ENCODE assay signal across 9 cellular contexts in the genomic region with DNA sequence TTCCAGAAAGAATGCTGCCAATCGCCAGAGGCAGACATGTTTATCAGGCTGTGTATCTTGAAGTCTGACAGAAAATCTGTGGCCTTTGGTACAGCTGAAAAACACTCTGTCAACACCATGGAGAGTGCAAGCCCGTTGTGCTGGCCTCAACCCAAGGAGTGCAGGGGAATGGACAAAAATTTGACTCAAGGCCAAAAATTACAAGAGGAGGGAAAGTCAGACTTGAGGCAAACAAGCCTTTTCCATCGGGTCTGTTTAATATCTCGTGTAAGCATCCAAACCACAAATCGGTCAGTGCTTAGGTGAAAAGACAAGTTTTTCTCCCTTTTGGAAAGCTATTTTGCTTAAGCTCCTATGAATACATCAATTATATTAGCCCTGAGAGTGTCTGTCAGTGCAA.
DNase-seq lines count a peak whose midpoint lies in the region; ATAC-seq and TF ChIP-seq lines count a peak whose summit lies in the region.
"Had no signal": no experiment of that assay in that cellular context is flagged by ENCODE, and none has a peak within 500 bp of the region (broad histone marks: within the 10 kb centered on the region; RNA-seq: fewer than 3 reads in every experiment).

No MANE protein-coding gene starts in this region.

- H3K27ac Mint-ChIP-seq in mesothelial cell of epicardium = peak overlapping the region; percentile 83
- no peak overlapping the region for H3K27ac Mint-ChIP-seq in T-helper 2 cell treated with Interferon-gamma antibody and Interleukin-4, amounts not matched to agents 5 μg/mL and 100 μg/mL, for 36 hours

- H3K27ac ChIP-seq in uterus = peak overlapping the region; percentile 97

- H3K36me3 Mint-ChIP-seq in mesothelial cell of epicardium = no peaks in the 10 kb centered on the region
- peaks cover under 1% of the 10 kb centered on the region for H3K36me3 Mint-ChIP-seq in T-helper 2 cell treated with Interferon-gamma antibody and Interleukin-4, amounts not matched to agents 5 μg/mL and 100 μg/mL, for 36 hours (ENCODE audit: low read depth)

- no peak for ATAC-seq in GM18520 (IDR thresholded peaks at IDR 0.05; ENCODE audit: unreplicated experiment)
- no peak for ATAC-seq in HG02852 (IDR thresholded peaks at IDR 0.05; ENCODE audit: unreplicated experiment)

- H3K27me3 ChIP-seq in uterus = no peaks in the 10 kb centered on the region

- no peak overlapping the region for H3K4me3 ChIP-seq in choroid plexus epithelial cell (ENCODE audit: low read depth, low read length)
- H3K4me3 ChIP-seq in uterus = no peak overlapping the region

- DNase-seq in NCI-H345 (lab: John Stamatoyannopoulos, UW) (peak; percentile 27), NCI-H345 treated with DMSO at 0.1 percent for 48 hours (lab: John Stamatoyannopoulos, UW; ENCODE audit: unreplicated experiment) (no peak), choroid plexus epithelial cell (ENCODE audit: low read depth) (peak; percentile 99), mesothelial cell of epicardium (ENCODE audit: low spot score in 2 of 2, unreplicated experiment in 2 of 2) (peak in 1 of 2 experiments; percentile 72), uterus (peak; percentile 89 to 92)
- DNase-seq in T-helper 2 cell treated with Interferon-gamma antibody and Interleukin-4, amounts not matched to agents 5 μg/mL and 100 μg/mL, for 36 hours (ENCODE audit: low spot score) = no peak
- DNase-seq: mesendoderm had no signal

- TF ChIP-seq CTCF in choroid plexus epithelial cell (conservative IDR thresholded peaks at IDR 0.05; ENCODE audit: low read depth, low read length) (no peak), mesothelial cell of epicardium (IDR thresholded peaks at IDR 0.05; ENCODE audit: unreplicated experiment) (no peak), uterus (IDR thresholded peaks at IDR 0.05) (no peak)

- no peaks in the 10 kb centered on the region for H3K9me3 Mint-ChIP-seq in mesothelial cell of epicardium
- no peaks in the 10 kb centered on the region for H3K9me3 Mint-ChIP-seq in T-helper 2 cell treated with Interferon-gamma antibody and Interleukin-4, amounts not matched to agents 5 μg/mL and 100 μg/mL, for 36 hours

- H3K4me1 Mint-ChIP-seq in mesothelial cell of epicardium = peaks cover 90% of the 10 kb centered on the region
- peaks cover 3% of the 10 kb centered on the region for H3K4me1 Mint-ChIP-seq in T-helper 2 cell treated with Interferon-gamma antibody and Interleukin-4, amounts not matched to agents 5 μg/mL and 100 μg/mL, for 36 hours (ENCODE audit: low read depth)

- peaks cover 4% of the 10 kb centered on the region for H3K27me3 Mint-ChIP-seq in mesothelial cell of epicardium (ENCODE audit: low read depth)
- peaks cover 41% of the 10 kb centered on the region for H3K27me3 Mint-ChIP-seq in T-helper 2 cell treated with Interferon-gamma antibody and Interleukin-4, amounts not matched to agents 5 μg/mL and 100 μg/mL, for 36 hours (ENCODE audit: low read depth)

- no peaks in the 10 kb centered on the region for H3K9me3 ChIP-seq in uterus

- intact Hi-C loops in uterus (cut with DNase I; ENCODE audit: low total_unique reads) = loop anchor here (1.0 kb wide), 1 partner anchor 185 kb away; no protein-coding TSS in a partner anchor

- peaks cover 33 to 57% of the 10 kb centered on the region in 2 donors for H3K4me1 ChIP-seq in uterus

- no peaks in the 10 kb centered on the region for H3K36me3 ChIP-seq in uterus

- TF ChIP-seq POLR2A in uterus (IDR thresholded peaks at IDR 0.05) = no peak

- no peak overlapping the region for H3K4me3 Mint-ChIP-seq in mesothelial cell of epicardium
- no peak overlapping the region for H3K4me3 Mint-ChIP-seq in T-helper 2 cell treated with Interferon-gamma antibody and Interleukin-4, amounts not matched to agents 5 μg/mL and 100 μg/mL, for 36 hours

Comparison
In these comparisons a context has a peak if more than half of its experiments do, and no peak if none do; other contexts are left out.
1. DNase-seq: peak in NCI-H345 (single experiment), choroid plexus epithelial cell (single experiment) and uterus (2 of 2); none in NCI-H345 treated with DMSO at 0.1 percent for 48 hours (single experiment) and T-helper 2 cell treated with Interferon-gamma antibody and Interleukin-4, amounts not matched to agents 5 μg/mL and 100 μg/mL, for 36 hours (single experiment).